8 cellular contexts compared by ENCODE assay signal in the genomic region with DNA sequence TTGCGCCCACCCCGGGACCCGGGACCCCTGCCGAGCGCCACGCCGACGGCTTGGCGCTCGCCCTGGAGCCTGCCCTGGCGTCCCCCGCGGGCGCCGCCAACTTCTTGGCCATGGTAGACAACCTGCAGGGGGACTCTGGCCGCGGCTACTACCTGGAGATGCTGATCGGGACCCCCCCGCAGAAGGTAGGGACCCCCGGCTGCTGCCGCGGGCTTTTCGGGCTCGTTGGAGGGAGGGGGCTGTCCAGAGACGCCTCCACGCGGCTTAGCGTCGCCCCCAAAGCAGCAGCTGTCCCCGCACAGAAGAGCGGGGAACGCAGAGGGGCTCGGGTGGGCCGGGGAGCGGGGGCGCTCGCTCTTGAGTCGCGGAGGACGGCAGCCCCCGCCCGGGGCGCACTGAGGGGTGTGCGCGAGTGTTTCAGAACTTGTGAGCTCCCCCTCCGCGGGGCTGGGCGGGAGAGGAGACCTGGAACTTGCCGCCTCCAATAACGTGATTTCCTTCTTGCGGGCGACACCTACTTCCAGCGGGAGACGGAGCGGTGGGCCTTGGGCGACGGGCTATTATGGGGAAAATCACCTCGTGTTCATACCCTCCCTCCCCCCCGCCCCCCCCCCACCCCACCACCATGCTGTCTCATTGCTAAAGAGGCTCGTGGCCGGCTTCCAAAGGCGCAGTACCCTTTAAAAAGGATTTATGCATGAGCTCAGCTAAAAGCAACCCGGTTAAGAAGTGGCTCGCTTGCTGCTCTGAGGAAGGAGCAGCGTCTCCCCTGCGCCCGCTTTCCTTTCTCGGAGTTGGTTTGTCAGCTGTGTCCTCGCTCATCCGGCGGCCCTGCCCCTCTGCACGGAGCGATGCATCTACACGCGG. TPM values are rescaled to one million over a fixed set of nuclear protein-coding genes. Genes with fewer than 3 reads are reported as not detected.
DNase-seq lines count a peak whose midpoint lies in the region; ATAC-seq and TF ChIP-seq lines count a peak whose summit lies in the region.

No MANE protein-coding gene starts in this region.

- H3K4me1 ChIP-seq in Peyer's patch (peaks cover 0 to 4% (median 0%) of the 10 kb centered on the region in 4 donors), ectodermal cell (ENCODE audit: control insufficient read depth, insufficient read depth, low read length) (no peaks in the 10 kb centered on the region), liver (ENCODE audit: control insufficient read depth in 4 of 4, insufficient read depth in 4 of 4, low read length in 3 of 4) (peaks cover 0 to 17% (median 7%) of the 10 kb centered on the region in 4 donors), stomach (peaks cover 37 to 70% (median 59%) of the 10 kb centered on the region in 4 donors)

- H3K27me3 ChIP-seq in Peyer's patch (no peaks in the 10 kb centered on the region), ectodermal cell (ENCODE audit: control insufficient read depth, insufficient read depth, low read length, poor library complexity, severe bottlenecking) (peaks cover 66% of the 10 kb centered on the region), liver (ENCODE audit: control insufficient read depth in 4 of 4, insufficient read depth in 4 of 4, low read length in 3 of 4) (peaks cover 2 to 7% (median 5%) of the 10 kb centered on the region in 4 donors), stomach (peaks cover 0 to 20% (median 0%) of the 10 kb centered on the region in 3 donors)

- H3K9ac ChIP-seq in liver (ENCODE audit: low read depth in 1 of 2, low read length in 2 of 2), result no peak overlapping the region

- TF ChIP-seq POLR2A in Peyer's patch (IDR thresholded peaks at IDR 0.05) (no peak), stomach (IDR thresholded peaks at IDR 0.05) (no peak)

- H3K4me3 ChIP-seq in Peyer's patch (peak overlapping the region; percentile 62 to 97 (median 78)), ectodermal cell (ENCODE audit: insufficient read depth, low read depth, low read length) (peak overlapping the region; percentile 54), liver (ENCODE audit: low read depth in 1 of 3, low read length in 3 of 3) (peak overlapping the region in 2 of 3 donors; percentile 28 to 68), stomach (peak overlapping the region; percentile 84 to 86 (median 86))

- 1% methylated on average over 68 of the region's 75 CpGs for WGBS in ectodermal cell, 2 experiments
- WGBS in liver, result 2% methylated on average over 75 of the region's 75 CpGs
- 0 to 1% (median 1%) methylated on average over 45 to 75 of the region's 75 CpGs for WGBS in stomach, 5 donors

- ATAC-seq in HG03457 (IDR thresholded peaks at IDR 0.05; ENCODE audit: unreplicated experiment), result no peak

- no peak for TF ChIP-seq RAD21 in liver (IDR thresholded peaks at IDR 0.05)

- H3K36me3 ChIP-seq in Peyer's patch, result no peaks in the 10 kb centered on the region
- no peaks in the 10 kb centered on the region for H3K36me3 ChIP-seq in ectodermal cell (ENCODE audit: control insufficient read depth, insufficient read depth, low read length)
- no peaks in the 10 kb centered on the region for H3K36me3 ChIP-seq in liver (ENCODE audit: control insufficient read depth in 4 of 4, insufficient read depth in 3 of 4, low read depth in 1 of 4, low read length in 3 of 4)
- H3K36me3 ChIP-seq in stomach, result peaks cover 0 to 6% (median 0%) of the 10 kb centered on the region in 4 donors

- intact Hi-C loops in stomach (cut with DNase I; ENCODE audit: low total_unique reads), result no loop called here

- TF ChIP-seq CTCF in Peyer's patch (IDR thresholded peaks at IDR 0.05) (no peak), liver (IDR thresholded peaks at IDR 0.05; ENCODE audit: low read depth, low read length, missing input control) (no peak), stomach (IDR thresholded peaks at IDR 0.05) (no peak)

- DNase-seq in stimulated activated CD4-positive, alpha-beta T cell treated with anti-CD3 and anti-CD28 coated beads, Interleukin-15, amount 100 ng/mL, for 24 hours, result peak; percentile 27
- DNase-seq in stimulated activated CD4-positive, alpha-beta T cell treated with anti-CD3 and anti-CD28 coated beads, Interleukin-12 subunit alpha, Interleukin-12 subunit beta, amount 100 ng/mL, for 4 hours, result no peak
- DNase-seq in Peyer's patch, result peak; percentile 43 to 75 (median 67)
- peak; percentile 56 for DNase-seq in stomach
- DNase-seq in NCI-H2081 treated with DMSO at 0.1 percent for 48 hours (lab: John Stamatoyannopoulos, UW), result no peak

- H3K9me3 ChIP-seq in Peyer's patch (no peaks in the 10 kb centered on the region), ectodermal cell (ENCODE audit: control insufficient read depth, low read length) (no peaks in the 10 kb centered on the region), liver (ENCODE audit: control insufficient read depth in 4 of 4, low read length in 3 of 4) (no peaks in the 10 kb centered on the region), stomach (no peaks in the 10 kb centered on the region)

- no peak for TF ChIP-seq EP300 in stomach (IDR thresholded peaks at IDR 0.05)

- H3K27ac ChIP-seq in Peyer's patch (peak overlapping the region; percentile 76 to 94 (median 87)), ectodermal cell (ENCODE audit: insufficient read depth, low read depth, low read length, poor library complexity, severe bottlenecking) (no peak overlapping the region), liver (ENCODE audit: low read depth in 1 of 2, low read length in 2 of 2) (peak overlapping the region; percentile 78 to 79), stomach (peak overlapping the region; percentile 95 to 98 (median 96))

TF ChIP-seq in liver, 16 proteins besides CTCF, POLR2A, EP300 and RAD21 (continues in another document):
- no peak for TF ChIP-seq GABPA (IDR thresholded peaks at IDR 0.05 in 1 of 2, conservative IDR thresholded peaks at IDR 0.05 in 1 of 2)
- TF ChIP-seq, protein P1, sequence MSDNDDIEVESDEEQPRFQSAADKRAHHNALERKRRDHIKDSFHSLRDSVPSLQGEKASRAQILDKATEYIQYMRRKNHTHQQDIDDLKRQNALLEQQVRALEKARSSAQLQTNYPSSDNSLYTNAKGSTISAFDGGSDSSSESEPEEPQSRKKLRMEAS (IDR thresholded peaks at IDR 0.05), result no peak
- no peak for TF ChIP-seq FOXA2 (IDR thresholded peaks at IDR 0.05)
- TF ChIP-seq RXRA (IDR thresholded peaks at IDR 0.05), result no peak
- TF ChIP-seq, protein P2, sequence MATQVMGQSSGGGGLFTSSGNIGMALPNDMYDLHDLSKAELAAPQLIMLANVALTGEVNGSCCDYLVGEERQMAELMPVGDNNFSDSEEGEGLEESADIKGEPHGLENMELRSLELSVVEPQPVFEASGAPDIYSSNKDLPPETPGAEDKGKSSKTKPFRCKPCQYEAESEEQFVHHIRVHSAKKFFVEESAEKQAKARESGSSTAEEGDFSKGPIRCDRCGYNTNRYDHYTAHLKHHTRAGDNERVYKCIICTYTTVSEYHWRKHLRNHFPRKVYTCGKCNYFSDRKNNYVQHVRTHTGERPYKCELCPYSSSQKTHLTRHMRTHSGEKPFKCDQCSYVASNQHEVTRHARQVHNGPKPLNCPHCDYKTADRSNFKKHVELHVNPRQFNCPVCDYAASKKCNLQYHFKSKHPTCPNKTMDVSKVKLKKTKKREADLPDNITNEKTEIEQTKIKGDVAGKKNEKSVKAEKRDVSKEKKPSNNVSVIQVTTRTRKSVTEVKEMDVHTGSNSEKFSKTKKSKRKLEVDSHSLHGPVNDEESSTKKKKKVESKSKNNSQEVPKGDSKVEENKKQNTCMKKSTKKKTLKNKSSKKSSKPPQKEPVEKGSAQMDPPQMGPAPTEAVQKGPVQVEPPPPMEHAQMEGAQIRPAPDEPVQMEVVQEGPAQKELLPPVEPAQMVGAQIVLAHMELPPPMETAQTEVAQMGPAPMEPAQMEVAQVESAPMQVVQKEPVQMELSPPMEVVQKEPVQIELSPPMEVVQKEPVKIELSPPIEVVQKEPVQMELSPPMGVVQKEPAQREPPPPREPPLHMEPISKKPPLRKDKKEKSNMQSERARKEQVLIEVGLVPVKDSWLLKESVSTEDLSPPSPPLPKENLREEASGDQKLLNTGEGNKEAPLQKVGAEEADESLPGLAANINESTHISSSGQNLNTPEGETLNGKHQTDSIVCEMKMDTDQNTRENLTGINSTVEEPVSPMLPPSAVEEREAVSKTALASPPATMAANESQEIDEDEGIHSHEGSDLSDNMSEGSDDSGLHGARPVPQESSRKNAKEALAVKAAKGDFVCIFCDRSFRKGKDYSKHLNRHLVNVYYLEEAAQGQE (IDR thresholded peaks at IDR 0.05), result no peak
- TF ChIP-seq FOXA1 (IDR thresholded peaks at IDR 0.05), result no peak
- TF ChIP-seq YY1 (IDR thresholded peaks at IDR 0.05), result no peak
- TF ChIP-seq, protein P3, sequence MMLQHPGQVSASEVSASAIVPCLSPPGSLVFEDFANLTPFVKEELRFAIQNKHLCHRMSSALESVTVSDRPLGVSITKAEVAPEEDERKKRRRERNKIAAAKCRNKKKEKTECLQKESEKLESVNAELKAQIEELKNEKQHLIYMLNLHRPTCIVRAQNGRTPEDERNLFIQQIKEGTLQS (IDR thresholded peaks at IDR 0.05), result no peak
- TF ChIP-seq NR2F2 (IDR thresholded peaks at IDR 0.05), result no peak
- TF ChIP-seq SP1 (IDR thresholded peaks at IDR 0.05), result no peak
- no peak for TF ChIP-seq HNF4G (IDR thresholded peaks at IDR 0.05)
- no peak for TF ChIP-seq HNF4A (conservative IDR thresholded peaks at IDR 0.05)
- TF ChIP-seq JUND (IDR thresholded peaks at IDR 0.05), result no peak
- TF ChIP-seq, protein P4, sequence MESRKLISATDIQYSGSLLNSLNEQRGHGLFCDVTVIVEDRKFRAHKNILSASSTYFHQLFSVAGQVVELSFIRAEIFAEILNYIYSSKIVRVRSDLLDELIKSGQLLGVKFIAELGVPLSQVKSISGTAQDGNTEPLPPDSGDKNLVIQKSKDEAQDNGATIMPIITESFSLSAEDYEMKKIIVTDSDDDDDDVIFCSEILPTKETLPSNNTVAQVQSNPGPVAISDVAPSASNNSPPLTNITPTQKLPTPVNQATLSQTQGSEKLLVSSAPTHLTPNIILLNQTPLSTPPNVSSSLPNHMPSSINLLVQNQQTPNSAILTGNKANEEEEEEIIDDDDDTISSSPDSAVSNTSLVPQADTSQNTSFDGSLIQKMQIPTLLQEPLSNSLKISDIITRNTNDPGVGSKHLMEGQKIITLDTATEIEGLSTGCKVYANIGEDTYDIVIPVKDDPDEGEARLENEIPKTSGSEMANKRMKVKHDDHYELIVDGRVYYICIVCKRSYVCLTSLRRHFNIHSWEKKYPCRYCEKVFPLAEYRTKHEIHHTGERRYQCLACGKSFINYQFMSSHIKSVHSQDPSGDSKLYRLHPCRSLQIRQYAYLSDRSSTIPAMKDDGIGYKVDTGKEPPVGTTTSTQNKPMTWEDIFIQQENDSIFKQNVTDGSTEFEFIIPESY (IDR thresholded peaks at IDR 0.05), result no peak
- TF ChIP-seq TAF1 (conservative IDR thresholded peaks at IDR 0.05), result no peak

RNA-seq across cellular contexts. Expression of a gene that starts 0.7 kb away (rescaled TPM):
- total RNA-seq in Peyer's patch, result 10 to 100 TPM; 30.5 to 43.3 (median 36.6) TPM
- polyA plus RNA-seq in ectodermal cell (2013, experiment 1 of 4), result 2.1 TPM
- 2.7 TPM for polyA plus RNA-seq in ectodermal cell (2013, experiment 2 of 4)
- polyA plus RNA-seq in ectodermal cell (2013, experiment 3 of 4), result 2.5 TPM
- polyA plus RNA-seq in ectodermal cell (2013, experiment 4 of 4), result 2.6 TPM
- total RNA-seq in liver, result 10 to 100 TPM in 1 of 2 donors, 1 to 10 TPM in 1; 6.4 to 16.7 TPM
- polyA plus RNA-seq in liver, result 1 to 10 TPM; 1.7 to 4.8 TPM
- total RNA-seq in stomach, result 100 to 1,000 TPM in 2 of 5 donors, 10 to 100 TPM in 2, 1 to 10 TPM in 1; 7.6 to 244 (median 83.0) TPM
- polyA plus RNA-seq in stomach, result 10 to 100 TPM; 18.5 to 56.2 (median 36.2) TPM

Comparison
In these comparisons a context has a peak if more than half of its experiments do, and no peak if none do; other contexts are left out.
1. DNase-seq: peak in stimulated activated CD4-positive, alpha-beta T cell treated with anti-CD3 and anti-CD28 coated beads, Interleukin-15, amount 100 ng/mL, for 24 hours (single experiment), Peyer's patch (3 of 3) and stomach (single experiment); none in stimulated activated CD4-positive, alpha-beta T cell treated with anti-CD3 and anti-CD28 coated beads, Interleukin-12 subunit alpha, Interleukin-12 subunit beta, amount 100 ng/mL, for 4 hours (single experiment) and NCI-H2081 treated with DMSO at 0.1 percent for 48 hours (single experiment).
2. Peak in every context shown above with its lines, with median percentiles within 50 percentile points of each other: H3K4me3 ChIP-seq.